11 cellular contexts compared by ENCODE assay signal in genomic region chr4:123305746-123306145, GRCh38.
"Had no signal": no experiment of that assay in that cellular context is flagged by ENCODE, and none has a peak within 500 bp of the region (broad histone marks: within the 10 kb centered on the region; RNA-seq: fewer than 3 reads in every experiment).

No MANE protein-coding gene starts in this region.

- H3K27ac ChIP-seq: ascending aorta, gastrocnemius medialis, left lung, pancreas, VCaP had no signal

- H3K4me3 ChIP-seq: ascending aorta, gastrocnemius medialis, heart right ventricle, left lung, pancreas had no signal

- H3K27me3 ChIP-seq: ascending aorta, gastrocnemius medialis, heart right ventricle, left lung, pancreas had no signal

- H3K4me1 ChIP-seq: ascending aorta, gastrocnemius medialis, left lung, pancreas had no signal

- H3K9me3 ChIP-seq: ascending aorta, gastrocnemius medialis, heart right ventricle, left lung, pancreas had no signal

- H3K36me3 ChIP-seq: ascending aorta, gastrocnemius medialis, heart right ventricle, left lung, pancreas had no signal

- DNase-seq: activated CD4-positive, alpha-beta T cell treated with anti-CD3 and anti-CD28 coated beads for 4 hours; activated CD8-positive, alpha-beta memory T cell treated with anti-CD3 and anti-CD28 coated beads, Interleukin-2, amount 50 U/mL, for 4 hours; activated CD8-positive, alpha-beta T cell treated with anti-CD3 and anti-CD28 coated beads for 36 hours; gastrocnemius medialis; heart right ventricle; islet precursor cell; left lung; pancreas; T-helper 9 cell had no signal
